ENCODE assay signal across 19 cellular contexts in genomic region chr1:204263240-204263848, GRCh38. TPM values are rescaled to one million over a fixed set of nuclear protein-coding genes. Genes with fewer than 3 reads are reported as not detected.
A peak's percentile ranks its signal among the peaks of the same experiment; 100 is the strongest.
DNase-seq lines count a peak whose midpoint lies in the region; ATAC-seq and TF ChIP-seq lines count a peak whose summit lies in the region.
"Had no signal": no experiment of that assay in that cellular context is flagged by ENCODE, and none has a peak within 500 bp of the region (broad histone marks: within the 10 kb centered on the region; RNA-seq: fewer than 3 reads in every experiment).

No MANE protein-coding gene starts in this region.

- H3K9me3 ChIP-seq in HEK293 (ENCODE audit: control insufficient read depth, insufficient read depth, low read depth, low read length) (no peaks in the 10 kb centered on the region), right atrium auricular region (no peaks in the 10 kb centered on the region)
- H3K9me3 ChIP-seq: esophagus muscularis mucosa had no signal

- POLR2A ChIA-PET in HEK293 (lab: Yijun Ruan, JAX) = no interaction called here

- H3K36me3 ChIP-seq in HEK293 (ENCODE audit: control insufficient read depth in 2 of 2, insufficient read depth in 1 of 2, low read length in 2 of 2) (peaks cover 0 to 16% of the 10 kb centered on the region in 2 experiments; a peak in 1 of 3 replicates), right atrium auricular region (peaks cover 59% of the 10 kb centered on the region)

- no peak for TF ChIP-seq CTCF in HEK293 (tag by site-specific recombination; IDR thresholded peaks at IDR 0.05)
- no peak for TF ChIP-seq CTCF in right atrium auricular region (IDR thresholded peaks at IDR 0.05)

- ATAC-seq in HG02588 (IDR thresholded peaks at IDR 0.05; ENCODE audit: unreplicated experiment) (no peak), GM21367 (IDR thresholded peaks at IDR 0.05; ENCODE audit: unreplicated experiment) (no peak)
- ATAC-seq: GM12878; stimulated activated naive B cell treated with anti-CD40 and anti-IgM and Interleukin-4, amounts not matched to agents 10 μg/mL and 1 μg/mL and 100 μg/mL, for 72 hours had no signal

- H3K4me3 ChIP-seq in HEK293 (ENCODE audit: low read depth, low read length) (no peak overlapping the region), right atrium auricular region (no peak overlapping the region)
- H3K4me3 ChIP-seq: esophagus muscularis mucosa, GM12878 had no signal

- H3K27ac ChIP-seq in HEK293 (ENCODE audit: extremely low read depth, low read depth, low read length) = no peak overlapping the region
- peak overlapping the region; percentile 44 for H3K27ac ChIP-seq in angular gyrus (ENCODE audit: low read depth, low read length)
- peak overlapping the region; percentile 63 to 66 for H3K27ac ChIP-seq in right atrium auricular region

- no peaks in the 10 kb centered on the region for H3K27me3 ChIP-seq in right atrium auricular region

- DNase-seq in right atrium auricular region (ENCODE audit: low spot score) = no peak
- DNase-seq in pons (ENCODE audit: low spot score) = peak; percentile 70
- DNase-seq in RKO (ENCODE audit: low spot score) = no peak
- DNase-seq in germinal center (ENCODE audit: low spot score) = no peak
- DNase-seq: activated CD8-positive, alpha-beta memory T cell treated with anti-CD3 and anti-CD28 coated beads for 24 hours; activated naive CD4-positive, alpha-beta T cell treated with Interleukin-2 at 50 U/mL for 16 hours; AML-193; DMS79; NCI-H1436 treated with DMSO at 0.1 percent for 48 hours; stimulated activated CD4-positive, alpha-beta T cell treated with anti-CD3 and anti-CD28 coated beads, Interleukin-4, amount 100 ng/mL, for 1 hour; stimulated activated naive B cell treated with anti-CD40 and anti-IgM and Interleukin-4, amounts not matched to agents 10 μg/mL and 1 μg/mL and 100 μg/mL, for 72 hours; T-helper 9 cell had no signal

- H3K4me1 ChIP-seq in HEK293 (ENCODE audit: control insufficient read depth, insufficient read depth, low read length) (no peaks in the 10 kb centered on the region), right atrium auricular region (peaks cover 5 to 48% of the 10 kb centered on the region in 2 donors)

- CTCF ChIA-PET in HEK293 (lab: Yijun Ruan, JAX) = interaction anchor here (0.6 to 2.9 kb wide), 5 partner anchors 9 to 1222 kb away, joined by 3 to 26 read pairs (median 4); partner anchors contain the start of gene PLEKHA6

TF ChIP-seq in HEK293, 187 proteins besides CTCF, POLR2A, EP300 and RAD21:
- TF ChIP-seq ZNF704 (tag by site-specific recombination; IDR thresholded peaks at IDR 0.05) = no peak
- peak; percentile 92 for TF ChIP-seq ZFHX2 (tag by site-specific recombination; conservative IDR thresholded peaks at IDR 0.05)
- peak; percentile 70 for TF ChIP-seq SCRT2 (tag by site-specific recombination; IDR thresholded peaks at IDR 0.05)
- peak; percentile 96 for TF ChIP-seq EGR2 (tag by site-specific recombination; IDR thresholded peaks at IDR 0.05; ENCODE audit: low read depth)

RNA-seq across cellular contexts. Expression of gene GOLT1A, which starts 49.6 kb away (rescaled TPM):
- total RNA-seq in right atrium auricular region = not detected
- total RNA-seq: GM12878, mesenteric fat pad had no signal
